16 cellular contexts compared by ENCODE assay signal in the genomic region with DNA sequence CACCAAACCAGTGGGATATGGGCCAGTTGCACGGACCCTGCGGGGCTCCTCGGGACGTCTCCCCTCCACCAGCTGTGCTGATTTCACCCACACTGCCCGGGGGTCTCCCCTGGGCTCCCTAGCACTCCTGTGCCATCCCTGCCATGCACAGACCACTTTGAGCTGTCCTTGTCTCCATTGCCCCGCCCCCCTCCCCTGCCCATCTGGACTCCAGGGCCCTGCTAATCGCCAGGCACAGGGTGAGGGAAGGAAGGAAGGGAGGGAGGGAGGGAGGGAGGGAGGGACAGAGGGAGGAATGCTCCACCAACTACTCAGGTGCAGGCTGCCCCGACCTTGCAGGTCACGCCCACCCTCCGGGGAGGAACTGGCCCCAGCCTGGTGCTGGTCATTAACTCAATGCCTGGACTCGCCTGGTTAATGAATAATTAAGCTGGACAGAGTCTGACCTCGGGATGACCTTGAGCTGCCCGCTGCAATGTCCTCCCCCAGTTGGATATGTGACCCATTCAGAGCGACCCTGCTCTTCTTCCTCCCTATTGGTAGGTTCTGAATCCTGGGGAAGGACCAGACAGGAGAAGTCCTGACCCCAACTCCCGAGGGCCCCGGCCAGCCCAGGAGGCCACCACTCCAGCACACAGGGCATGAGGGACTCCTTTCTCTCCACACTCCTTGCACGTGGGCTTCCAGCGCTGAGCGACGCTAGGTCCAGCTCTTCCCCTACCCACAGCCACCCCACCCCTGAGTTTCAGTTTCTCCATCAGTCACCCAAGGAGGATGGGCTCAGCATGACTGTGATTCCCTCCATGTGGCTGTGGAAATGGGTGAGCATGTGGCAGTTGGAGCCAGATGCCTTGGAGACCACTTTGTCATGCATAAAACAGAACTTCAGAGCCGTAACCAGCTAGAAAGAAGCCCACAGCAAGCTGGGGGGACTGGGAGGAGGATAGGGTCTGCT.
A peak's percentile ranks its signal among the peaks of the same experiment; 100 is the strongest.
DNase-seq lines count a peak whose midpoint lies in the region; ATAC-seq and TF ChIP-seq lines count a peak whose summit lies in the region.
"Had no signal": no experiment of that assay in that cellular context is flagged by ENCODE, and none has a peak within 500 bp of the region (broad histone marks: within the 10 kb centered on the region; RNA-seq: fewer than 3 reads in every experiment).

No MANE protein-coding gene starts in this region.

- TF ChIP-seq CTCF in mesothelial cell of epicardium (IDR thresholded peaks at IDR 0.05; ENCODE audit: unreplicated experiment) (no peak), dorsolateral prefrontal cortex (IDR thresholded peaks at IDR 0.05 in 54 of 56, conservative IDR thresholded peaks at IDR 0.05 in 2 of 56; ENCODE audit: low read depth in 1 of 56, partially characterized antibody in 56 of 56) (no peak)

- peak overlapping the region; percentile 58 for H3K4me2 ChIP-seq in BLaER1

- no peak overlapping the region for H3K4me3 ChIP-seq in BLaER1
- H3K4me3 ChIP-seq in dorsolateral prefrontal cortex = no peak overlapping the region
- H3K4me3 ChIP-seq: lower lobe of right lung, uterus had no signal

- no peak overlapping the region for H3K9ac ChIP-seq in BLaER1

- H3K27me3 ChIP-seq in BLaER1 = no peaks in the 10 kb centered on the region
- no peaks in the 10 kb centered on the region for H3K27me3 ChIP-seq in dorsolateral prefrontal cortex
- H3K27me3 ChIP-seq: uterus had no signal

- no peaks in the 10 kb centered on the region for H3K27me3 Mint-ChIP-seq in mesothelial cell of epicardium (ENCODE audit: low read depth)

- H3K9me3 Mint-ChIP-seq in mesothelial cell of epicardium = no peaks in the 10 kb centered on the region

- no peak overlapping the region for H3K27ac ChIP-seq in BLaER1
- peak overlapping the region in 21 of 59 donors; percentile 18 to 81 (median 62) for H3K27ac ChIP-seq in dorsolateral prefrontal cortex
- H3K27ac ChIP-seq: lower lobe of right lung, uterus had no signal

- H3K9me3 ChIP-seq in BLaER1 = no peaks in the 10 kb centered on the region
- H3K9me3 ChIP-seq: lower lobe of right lung, uterus had no signal

- no peaks in the 10 kb centered on the region for H3K36me3 Mint-ChIP-seq in mesothelial cell of epicardium

- peak; percentile 87 for DNase-seq in HuH-7 (ENCODE audit: low spot score)
- DNase-seq in ecto neural progenitor cell (ENCODE audit: low spot score) = peak; percentile 72
- DNase-seq in mesothelial cell of epicardium (ENCODE audit: low spot score in 2 of 2, unreplicated experiment in 2 of 2) = no peak
- DNase-seq in NCI-H2196 (lab: John Stamatoyannopoulos, UW; ENCODE audit: unreplicated experiment) = no peak
- no peak for DNase-seq in dorsolateral prefrontal cortex
- DNase-seq: activated T-cell treated with anti-CD3 and anti-CD28 coated beads, Interleukin-2, amount 50 U/mL, for 1 hour; amniotic stem cell; effector CD8-positive, alpha-beta T cell; foreskin fibroblast; Karpas-422; lower lobe of right lung; NCI-H2029; uterus had no signal

- peak overlapping the region; percentile 98 for H3K27ac Mint-ChIP-seq in mesothelial cell of epicardium

- peaks cover 84% of the 10 kb centered on the region for H3K4me1 ChIP-seq in BLaER1
- H3K4me1 ChIP-seq: uterus had no signal

- no peaks in the 10 kb centered on the region for H3K36me3 ChIP-seq in BLaER1
- H3K36me3 ChIP-seq: lower lobe of right lung, uterus had no signal

- peaks cover 65% of the 10 kb centered on the region for H3K4me1 Mint-ChIP-seq in mesothelial cell of epicardium

- no peak overlapping the region for H3K4me3 Mint-ChIP-seq in mesothelial cell of epicardium

- intact Hi-C loops in dorsolateral prefrontal cortex (cut with DNase I) = no loop called here

- no peaks in the 10 kb centered on the region for H4K20me1 ChIP-seq in BLaER1

- ATAC-seq in HG03095 (IDR thresholded peaks at IDR 0.05; ENCODE audit: unreplicated experiment) (no peak), HG02759 (IDR thresholded peaks at IDR 0.05; ENCODE audit: unreplicated experiment) (no peak)

Comparison
In these comparisons a context has a peak if more than half of its experiments do, and no peak if none do; other contexts are left out.
1. DNase-seq: peak in HuH-7 (single experiment) and ecto neural progenitor cell (single experiment); none in mesothelial cell of epicardium (0 of 2), NCI-H2196 (single experiment) and dorsolateral prefrontal cortex (0 of 10).